In the genomic region with DNA sequence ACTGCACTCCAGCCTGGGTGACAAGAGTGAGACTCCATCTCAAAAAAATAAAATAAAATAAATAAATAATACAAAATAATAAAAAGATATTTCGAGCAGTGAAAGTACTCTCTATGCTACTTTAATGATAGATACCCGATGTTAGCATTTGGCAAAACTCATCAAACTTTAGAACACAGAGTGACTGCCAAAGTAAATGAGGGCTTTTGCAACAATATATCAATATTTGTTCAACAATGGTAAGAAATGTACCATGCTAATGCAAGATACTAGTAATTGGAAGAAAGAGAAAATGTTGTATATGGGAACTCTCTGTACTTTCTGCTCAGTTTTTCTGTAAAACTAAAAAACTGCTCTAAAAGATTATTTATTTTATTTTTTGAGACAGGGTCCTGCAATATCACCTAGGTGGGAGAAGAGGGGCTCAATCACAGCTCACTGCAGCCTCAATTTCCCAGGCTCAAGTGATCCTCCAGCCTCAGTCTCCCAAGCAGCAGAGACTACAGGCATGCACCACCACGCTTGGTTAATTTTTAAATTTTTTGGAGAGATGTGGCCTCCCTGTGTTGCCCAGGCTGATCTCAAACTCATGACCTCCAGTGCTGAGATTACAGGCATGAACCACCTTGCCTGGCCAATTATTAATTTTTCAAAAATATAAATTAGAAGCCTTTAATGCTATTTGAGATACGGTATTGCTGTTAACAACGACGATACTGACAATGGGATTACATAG, we compare ENCODE assay signal across 20 cellular contexts.
DNase-seq lines count a peak whose midpoint lies in the region; ATAC-seq, FAIRE-seq and TF ChIP-seq lines count a peak whose summit lies in the region.
"Had no signal": no experiment of that assay in that cellular context is flagged by ENCODE, and none has a peak within 500 bp of the region (broad histone marks: within the 10 kb centered on the region; RNA-seq: fewer than 3 reads in every experiment).

No MANE protein-coding gene starts in this region.

- H3K9me3 ChIP-seq in right lobe of liver (no peaks in the 10 kb centered on the region), tibial artery (no peaks in the 10 kb centered on the region), right atrium auricular region (no peaks in the 10 kb centered on the region)
- H3K9me3 ChIP-seq: Caco-2 had no signal

- TF ChIP-seq POLR2A in right lobe of liver (IDR thresholded peaks at IDR 0.05) = no peak

- peak; percentile 93 for DNase-seq in LNCaP clone FGC (ENCODE audit: low read depth)
- DNase-seq in right lobe of liver = no peak
- no peak for DNase-seq in tibial artery
- DNase-seq in activated naive CD4-positive, alpha-beta T cell treated with anti-CD3 and anti-CD28 coated beads, Interleukin-2, amount 10 ng/mL, durations not matched to agents 7 days and 5 days = no peak
- DNase-seq in right atrium auricular region (ENCODE audit: low spot score) = no peak
- DNase-seq in GM19239 (ENCODE audit: insufficient read length, low spot score) = no peak
- DNase-seq: C1 segment of cervical spinal cord; Caco-2; CD4-positive, CD25-positive, alpha-beta regulatory T cell; CD8-positive, alpha-beta T cell; DMS 273 treated with DMSO at 0.1 percent for 48 hours; DMS79; EL; GDM1; H9 had no signal

- H3K27ac ChIP-seq in 22Rv1 = peak overlapping the region; percentile 64
- peak overlapping the region; percentile 41 to 86 (median 75) for H3K27ac ChIP-seq in right lobe of liver
- peak overlapping the region; percentile 28 to 32 for H3K27ac ChIP-seq in tibial artery
- no peak overlapping the region for H3K27ac ChIP-seq in right atrium auricular region

- H3K36me3 Mint-ChIP-seq in activated naive CD4-positive, alpha-beta T cell treated with anti-CD3 and anti-CD28 coated beads, Interleukin-2, amount 10 ng/mL, durations not matched to agents 7 days and 5 days = no peaks in the 10 kb centered on the region
- H3K36me3 Mint-ChIP-seq: CD4-positive, CD25-positive, alpha-beta regulatory T cell; CD8-positive, alpha-beta T cell had no signal

- H3K27me3 ChIP-seq in right lobe of liver = no peaks in the 10 kb centered on the region
- no peaks in the 10 kb centered on the region for H3K27me3 ChIP-seq in tibial artery
- H3K27me3 ChIP-seq in right atrium auricular region = no peaks in the 10 kb centered on the region

- no peak overlapping the region for H3K4me3 Mint-ChIP-seq in activated naive CD4-positive, alpha-beta T cell treated with anti-CD3 and anti-CD28 coated beads, Interleukin-2, amount 10 ng/mL, durations not matched to agents 7 days and 5 days
- H3K4me3 Mint-ChIP-seq: CD4-positive, CD25-positive, alpha-beta regulatory T cell; CD8-positive, alpha-beta T cell; GM23338; H9 had no signal

- no peaks in the 10 kb centered on the region for H3K9me3 Mint-ChIP-seq in activated naive CD4-positive, alpha-beta T cell treated with anti-CD3 and anti-CD28 coated beads, Interleukin-2, amount 10 ng/mL, durations not matched to agents 7 days and 5 days
- H3K9me3 Mint-ChIP-seq: GM23338, H9 had no signal

- no peak for TF ChIP-seq CTCF in 22Rv1 (IDR thresholded peaks at IDR 0.05)
- TF ChIP-seq CTCF in LNCaP clone FGC (IDR thresholded peaks at IDR 0.05; ENCODE audit: control insufficient read depth, extremely low read depth, insufficient read depth) = no peak
- TF ChIP-seq CTCF in right lobe of liver (IDR thresholded peaks at IDR 0.05) = no peak
- no peak for TF ChIP-seq CTCF in tibial artery (IDR thresholded peaks at IDR 0.05)
- TF ChIP-seq CTCF in right atrium auricular region (IDR thresholded peaks at IDR 0.05) = no peak

- no peaks in the 10 kb centered on the region for H3K27me3 Mint-ChIP-seq in activated naive CD4-positive, alpha-beta T cell treated with anti-CD3 and anti-CD28 coated beads, Interleukin-2, amount 10 ng/mL, durations not matched to agents 7 days and 5 days

- CTCF ChIA-PET in activated naive CD4-positive, alpha-beta T cell treated with anti-CD3 and anti-CD28 coated beads, Interleukin-2, amount 10 ng/mL, durations not matched to agents 7 days and 5 days (lab: Charles Lee) = no interaction called here

- no peaks in the 10 kb centered on the region for H3K4me1 Mint-ChIP-seq in activated naive CD4-positive, alpha-beta T cell treated with anti-CD3 and anti-CD28 coated beads, Interleukin-2, amount 10 ng/mL, durations not matched to agents 7 days and 5 days
- H3K4me1 Mint-ChIP-seq: GM23338 had no signal

- H3K27ac Mint-ChIP-seq in activated naive CD4-positive, alpha-beta T cell treated with anti-CD3 and anti-CD28 coated beads, Interleukin-2, amount 10 ng/mL, durations not matched to agents 7 days and 5 days = no peak overlapping the region
- H3K27ac Mint-ChIP-seq: CD4-positive, CD25-positive, alpha-beta regulatory T cell; CD8-positive, alpha-beta T cell; GM23338 had no signal

- H3K36me3 ChIP-seq in right lobe of liver (no peaks in the 10 kb centered on the region), tibial artery (no peaks in the 10 kb centered on the region), right atrium auricular region (no peaks in the 10 kb centered on the region)

- no peak for FAIRE-seq in GM19239 (lab: Jason Lieb, UNC)
- FAIRE-seq: D721Med, GM12878 had no signal

- peaks cover 0 to 52% (median 0%) of the 10 kb centered on the region in 4 donors for H3K4me1 ChIP-seq in right lobe of liver
- H3K4me1 ChIP-seq in tibial artery = peaks cover 0 to 34% (median 8%) of the 10 kb centered on the region in 4 donors
- H3K4me1 ChIP-seq in right atrium auricular region = no peaks in the 10 kb centered on the region
- H3K4me1 ChIP-seq: Caco-2 had no signal

- 26% methylated on average over 6 of the region's 6 CpGs for WGBS in right lobe of liver (ENCODE audit: insufficient coverage, low coverage, low lambda C conversion rate, missing lambda C conversion rate)

- intact Hi-C loops in right lobe of liver (cut with DNase I) = no loop called here
- intact Hi-C loops in tibial artery (cut with DNase I; ENCODE audit: low total_unique reads) = no loop called here

- peak; percentile 76 to 86 (median 81) for ATAC-seq in right lobe of liver
- ATAC-seq: CD8-positive, alpha-beta T cell; GM12878; GM23338; HCT116 had no signal

- H3K4me3 ChIP-seq in LNCaP clone FGC (ENCODE audit: low read depth, low read length) (no peak overlapping the region), right lobe of liver (no peak overlapping the region), tibial artery (no peak overlapping the region), right atrium auricular region (no peak overlapping the region)
- H3K4me3 ChIP-seq: GM12878, GM23338 had no signal

Comparison
In these comparisons a context has a peak if more than half of its experiments do, and no peak if none do; other contexts are left out.
1. H3K27ac ChIP-seq: peak in 22Rv1 (single experiment), right lobe of liver (3 of 3) and tibial artery (2 of 2); none in right atrium auricular region (0 of 2).